In the genomic region with DNA sequence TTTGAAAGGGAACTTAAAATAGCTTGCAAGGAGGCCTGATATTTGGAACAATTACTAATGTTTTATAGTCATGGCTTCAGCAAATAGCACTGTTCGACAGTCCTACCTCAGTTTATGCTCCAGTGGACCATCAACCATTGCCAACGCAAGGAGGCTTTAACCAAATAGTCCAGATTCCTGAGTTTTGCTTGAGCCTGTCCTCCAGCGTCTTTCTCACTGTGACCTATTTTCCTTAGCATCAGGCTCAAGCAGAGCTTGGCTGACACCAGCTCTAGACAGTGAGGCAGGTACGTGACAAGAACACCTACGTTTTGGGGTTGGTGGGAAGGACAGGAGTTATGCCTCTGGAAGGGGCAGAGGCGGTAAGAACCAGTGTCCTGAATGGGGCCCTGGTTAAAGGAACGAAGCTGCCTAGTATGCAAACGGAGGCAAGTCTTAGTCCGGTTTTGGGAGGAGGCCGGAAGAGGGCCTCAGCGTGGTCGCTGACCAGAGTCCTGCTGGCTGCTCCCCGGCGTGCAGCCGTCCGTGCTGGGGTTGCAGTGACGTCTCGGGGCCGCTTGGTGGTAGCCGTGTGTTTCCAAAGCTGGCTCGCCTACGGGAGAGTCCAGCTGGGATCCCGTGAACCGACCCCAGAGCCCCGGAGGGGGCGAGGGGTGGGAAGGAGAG, we compare ENCODE assay signal across 8 cellular contexts. TPM values are rescaled to one million over a fixed set of nuclear protein-coding genes. Genes with fewer than 3 reads are reported as not detected.
A peak's percentile ranks its signal among the peaks of the same experiment; 100 is the strongest.
DNase-seq lines count a peak whose midpoint lies in the region; ATAC-seq and TF ChIP-seq lines count a peak whose summit lies in the region.

No MANE protein-coding gene starts in this region.

- H3K9me3 Mint-ChIP-seq in WTC11 = no peaks in the 10 kb centered on the region
- H3K9me3 Mint-ChIP-seq in dendritic cell treated with granulocyte-macrophage colony-stimulating factor and Interleukin-4, amounts not matched to agents 40 ng/mL and 50 ng/mL, for 4 days = no peaks in the 10 kb centered on the region

- CTCF ChIA-PET in WTC11 (lab: Charles Lee) = interaction anchor here (0.5 to 3.6 kb wide), 62 partner anchors 9 to 641 kb away, joined by 3 to 42 read pairs (median 5); a partner anchor contains a TSS

- ATAC-seq in HG02759 (IDR thresholded peaks at IDR 0.05; ENCODE audit: unreplicated experiment) = peak; percentile 66
- ATAC-seq in WTC11 = peak; percentile 63

- no peaks in the 10 kb centered on the region for H3K36me3 Mint-ChIP-seq in WTC11
- peaks cover 9% of the 10 kb centered on the region for H3K36me3 Mint-ChIP-seq in dendritic cell treated with granulocyte-macrophage colony-stimulating factor and Interleukin-4, amounts not matched to agents 40 ng/mL and 50 ng/mL, for 4 days (ENCODE audit: low read depth)

- peak overlapping the region; percentile 74 for H3K4me3 Mint-ChIP-seq in WTC11
- peak overlapping the region; percentile 63 for H3K4me3 Mint-ChIP-seq in dendritic cell treated with granulocyte-macrophage colony-stimulating factor and Interleukin-4, amounts not matched to agents 40 ng/mL and 50 ng/mL, for 4 days

- DNase-seq in NCI-H524 (lab: John Stamatoyannopoulos, UW) (peak; percentile 44 to 70), NCI-H524 treated with DMSO at 0.1 percent for 48 hours (lab: John Stamatoyannopoulos, UW) (no peak), NCI-H146 treated with DMSO at 0.1 percent for 48 hours (lab: John Stamatoyannopoulos, UW; ENCODE audit: unreplicated experiment) (peak; percentile 2), WTC11 (ENCODE audit: low spot score) (peak; percentile 89), left kidney (ENCODE audit: low read depth, low spot score) (peak; percentile 95)
- DNase-seq in stimulated activated CD4-positive, alpha-beta T cell treated with anti-CD3 and anti-CD28 coated beads, Interleukin-15, amount 100 ng/mL, for 24 hours = peak; percentile 69

- H3K27ac Mint-ChIP-seq in WTC11 = no peak overlapping the region
- H3K27ac Mint-ChIP-seq in dendritic cell treated with granulocyte-macrophage colony-stimulating factor and Interleukin-4, amounts not matched to agents 40 ng/mL and 50 ng/mL, for 4 days = no peak overlapping the region

- peaks cover 25% of the 10 kb centered on the region for H3K4me1 Mint-ChIP-seq in WTC11
- H3K4me1 Mint-ChIP-seq in dendritic cell treated with granulocyte-macrophage colony-stimulating factor and Interleukin-4, amounts not matched to agents 40 ng/mL and 50 ng/mL, for 4 days (ENCODE audit: low read depth) = peaks cover 21% of the 10 kb centered on the region

- TF ChIP-seq CTCF in WTC11 (IDR thresholded peaks at IDR 0.05) = peak; percentile 77

- POLR2A ChIA-PET in WTC11 (lab: Charles Lee) = interaction anchor here (0.6 to 0.9 kb wide), 3 partner anchors 198 to 465 kb away, joined by 3 to 5 read pairs (median 3); no protein-coding TSS in a partner anchor

- intact Hi-C loops in dendritic cell treated with granulocyte-macrophage colony-stimulating factor and Interleukin-4, amounts not matched to agents 40 ng/mL and 50 ng/mL, for 4 days (cut with micrococcal nuclease) = loop anchor here (1.0 kb wide), 1 partner anchor 490 kb away; no protein-coding TSS in a partner anchor

- H3K27me3 Mint-ChIP-seq in WTC11 (ENCODE audit: low read depth) = peaks cover 39% of the 10 kb centered on the region
- peaks cover 47% of the 10 kb centered on the region for H3K27me3 Mint-ChIP-seq in dendritic cell treated with granulocyte-macrophage colony-stimulating factor and Interleukin-4, amounts not matched to agents 40 ng/mL and 50 ng/mL, for 4 days

TF ChIP-seq in WTC11, 78 proteins besides CTCF, POLR2A, EP300 and RAD21 (continues in another document):
- no peak for TF ChIP-seq ZBTB21 (CRISPR knock-in tag; IDR thresholded peaks at IDR 0.05; ENCODE audit: borderline replicate concordance)
- TF ChIP-seq, protein P1, sequence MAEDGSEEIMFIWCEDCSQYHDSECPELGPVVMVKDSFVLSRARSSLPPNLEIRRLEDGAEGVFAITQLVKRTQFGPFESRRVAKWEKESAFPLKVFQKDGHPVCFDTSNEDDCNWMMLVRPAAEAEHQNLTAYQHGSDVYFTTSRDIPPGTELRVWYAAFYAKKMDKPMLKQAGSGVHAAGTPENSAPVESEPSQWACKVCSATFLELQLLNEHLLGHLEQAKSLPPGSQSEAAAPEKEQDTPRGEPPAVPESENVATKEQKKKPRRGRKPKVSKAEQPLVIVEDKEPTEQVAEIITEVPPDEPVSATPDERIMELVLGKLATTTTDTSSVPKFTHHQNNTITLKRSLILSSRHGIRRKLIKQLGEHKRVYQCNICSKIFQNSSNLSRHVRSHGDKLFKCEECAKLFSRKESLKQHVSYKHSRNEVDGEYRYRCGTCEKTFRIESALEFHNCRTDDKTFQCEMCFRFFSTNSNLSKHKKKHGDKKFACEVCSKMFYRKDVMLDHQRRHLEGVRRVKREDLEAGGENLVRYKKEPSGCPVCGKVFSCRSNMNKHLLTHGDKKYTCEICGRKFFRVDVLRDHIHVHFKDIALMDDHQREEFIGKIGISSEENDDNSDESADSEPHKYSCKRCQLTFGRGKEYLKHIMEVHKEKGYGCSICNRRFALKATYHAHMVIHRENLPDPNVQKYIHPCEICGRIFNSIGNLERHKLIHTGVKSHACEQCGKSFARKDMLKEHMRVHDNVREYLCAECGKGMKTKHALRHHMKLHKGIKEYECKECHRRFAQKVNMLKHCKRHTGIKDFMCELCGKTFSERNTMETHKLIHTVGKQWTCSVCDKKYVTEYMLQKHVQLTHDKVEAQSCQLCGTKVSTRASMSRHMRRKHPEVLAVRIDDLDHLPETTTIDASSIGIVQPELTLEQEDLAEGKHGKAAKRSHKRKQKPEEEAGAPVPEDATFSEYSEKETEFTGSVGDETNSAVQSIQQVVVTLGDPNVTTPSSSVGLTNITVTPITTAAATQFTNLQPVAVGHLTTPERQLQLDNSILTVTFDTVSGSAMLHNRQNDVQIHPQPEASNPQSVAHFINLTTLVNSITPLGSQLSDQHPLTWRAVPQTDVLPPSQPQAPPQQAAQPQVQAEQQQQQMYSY (CRISPR knock-in tag; IDR thresholded peaks at IDR 0.05) = peak; percentile 48; the same call in 1 of the 2 replicates
- no peak for TF ChIP-seq ZNF671 (CRISPR knock-in tag; IDR thresholded peaks at IDR 0.05)
- no peak for TF ChIP-seq GTF2I (CRISPR knock-in tag; conservative IDR thresholded peaks at IDR 0.05)
- no peak for TF ChIP-seq KAT7 (CRISPR knock-in tag; IDR thresholded peaks at IDR 0.05; ENCODE audit: borderline replicate concordance)
- TF ChIP-seq IRF2 (CRISPR knock-in tag; IDR thresholded peaks at IDR 0.05; ENCODE audit: borderline replicate concordance, low read depth) = no peak
- TF ChIP-seq, protein P2, sequence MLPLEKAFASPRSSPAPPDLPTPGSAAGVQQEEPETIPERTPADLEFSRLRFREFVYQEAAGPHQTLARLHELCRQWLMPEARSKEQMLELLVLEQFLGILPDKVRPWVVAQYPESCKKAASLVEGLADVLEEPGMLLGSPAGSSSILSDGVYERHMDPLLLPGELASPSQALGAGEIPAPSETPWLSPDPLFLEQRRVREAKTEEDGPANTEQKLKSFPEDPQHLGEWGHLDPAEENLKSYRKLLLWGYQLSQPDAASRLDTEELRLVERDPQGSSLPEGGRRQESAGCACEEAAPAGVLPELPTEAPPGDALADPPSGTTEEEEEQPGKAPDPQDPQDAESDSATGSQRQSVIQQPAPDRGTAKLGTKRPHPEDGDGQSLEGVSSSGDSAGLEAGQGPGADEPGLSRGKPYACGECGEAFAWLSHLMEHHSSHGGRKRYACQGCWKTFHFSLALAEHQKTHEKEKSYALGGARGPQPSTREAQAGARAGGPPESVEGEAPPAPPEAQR (CRISPR knock-in tag; IDR thresholded peaks at IDR 0.05) = no peak
- TF ChIP-seq, protein P3, sequence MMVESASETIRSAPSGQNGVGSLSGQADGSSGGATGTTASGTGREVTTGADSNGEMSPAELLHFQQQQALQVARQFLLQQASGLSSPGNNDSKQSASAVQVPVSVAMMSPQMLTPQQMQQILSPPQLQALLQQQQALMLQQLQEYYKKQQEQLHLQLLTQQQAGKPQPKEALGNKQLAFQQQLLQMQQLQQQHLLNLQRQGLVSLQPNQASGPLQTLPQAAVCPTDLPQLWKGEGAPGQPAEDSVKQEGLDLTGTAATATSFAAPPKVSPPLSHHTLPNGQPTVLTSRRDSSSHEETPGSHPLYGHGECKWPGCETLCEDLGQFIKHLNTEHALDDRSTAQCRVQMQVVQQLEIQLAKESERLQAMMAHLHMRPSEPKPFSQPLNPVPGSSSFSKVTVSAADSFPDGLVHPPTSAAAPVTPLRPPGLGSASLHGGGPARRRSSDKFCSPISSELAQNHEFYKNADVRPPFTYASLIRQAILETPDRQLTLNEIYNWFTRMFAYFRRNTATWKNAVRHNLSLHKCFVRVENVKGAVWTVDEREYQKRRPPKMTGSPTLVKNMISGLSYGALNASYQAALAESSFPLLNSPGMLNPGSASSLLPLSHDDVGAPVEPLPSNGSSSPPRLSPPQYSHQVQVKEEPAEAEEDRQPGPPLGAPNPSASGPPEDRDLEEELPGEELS (CRISPR knock-in tag; IDR thresholded peaks at IDR 0.05) = peak; percentile 65; the same call in 1 of the 2 replicates
- TF ChIP-seq CREB1 (CRISPR knock-in tag; IDR thresholded peaks at IDR 0.05) = no peak
- no peak for TF ChIP-seq ESRRA (CRISPR knock-in tag; IDR thresholded peaks at IDR 0.05; ENCODE audit: borderline replicate concordance)
- peak; percentile 29; the same call in 1 of the 2 replicates for TF ChIP-seq ZNF423 (CRISPR knock-in tag; IDR thresholded peaks at IDR 0.05)
- TF ChIP-seq, protein P4, sequence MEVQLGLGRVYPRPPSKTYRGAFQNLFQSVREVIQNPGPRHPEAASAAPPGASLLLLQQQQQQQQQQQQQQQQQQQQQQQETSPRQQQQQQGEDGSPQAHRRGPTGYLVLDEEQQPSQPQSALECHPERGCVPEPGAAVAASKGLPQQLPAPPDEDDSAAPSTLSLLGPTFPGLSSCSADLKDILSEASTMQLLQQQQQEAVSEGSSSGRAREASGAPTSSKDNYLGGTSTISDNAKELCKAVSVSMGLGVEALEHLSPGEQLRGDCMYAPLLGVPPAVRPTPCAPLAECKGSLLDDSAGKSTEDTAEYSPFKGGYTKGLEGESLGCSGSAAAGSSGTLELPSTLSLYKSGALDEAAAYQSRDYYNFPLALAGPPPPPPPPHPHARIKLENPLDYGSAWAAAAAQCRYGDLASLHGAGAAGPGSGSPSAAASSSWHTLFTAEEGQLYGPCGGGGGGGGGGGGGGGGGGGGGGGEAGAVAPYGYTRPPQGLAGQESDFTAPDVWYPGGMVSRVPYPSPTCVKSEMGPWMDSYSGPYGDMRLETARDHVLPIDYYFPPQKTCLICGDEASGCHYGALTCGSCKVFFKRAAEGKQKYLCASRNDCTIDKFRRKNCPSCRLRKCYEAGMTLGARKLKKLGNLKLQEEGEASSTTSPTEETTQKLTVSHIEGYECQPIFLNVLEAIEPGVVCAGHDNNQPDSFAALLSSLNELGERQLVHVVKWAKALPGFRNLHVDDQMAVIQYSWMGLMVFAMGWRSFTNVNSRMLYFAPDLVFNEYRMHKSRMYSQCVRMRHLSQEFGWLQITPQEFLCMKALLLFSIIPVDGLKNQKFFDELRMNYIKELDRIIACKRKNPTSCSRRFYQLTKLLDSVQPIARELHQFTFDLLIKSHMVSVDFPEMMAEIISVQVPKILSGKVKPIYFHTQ (CRISPR knock-in tag; IDR thresholded peaks at IDR 0.05) = 0 out of 2 replicates have a peak, but pooled peaks have one; percentile 10

RNA-seq across cellular contexts. Expression of a gene that starts 1.0 kb away (rescaled TPM):
- total RNA-seq in WTC11 (2021) = 0.72 to 1.4 TPM (median 0.87 TPM) in 3 replicates

RNA-seq across cellular contexts. Expression of a gene that starts 30.8 kb away (rescaled TPM):
- 3,469 to 3,530 TPM (median 3,528 TPM) in 3 replicates for total RNA-seq in WTC11 (2021)
